ENCODE assay signal across 1 cellular context in the genomic region with DNA sequence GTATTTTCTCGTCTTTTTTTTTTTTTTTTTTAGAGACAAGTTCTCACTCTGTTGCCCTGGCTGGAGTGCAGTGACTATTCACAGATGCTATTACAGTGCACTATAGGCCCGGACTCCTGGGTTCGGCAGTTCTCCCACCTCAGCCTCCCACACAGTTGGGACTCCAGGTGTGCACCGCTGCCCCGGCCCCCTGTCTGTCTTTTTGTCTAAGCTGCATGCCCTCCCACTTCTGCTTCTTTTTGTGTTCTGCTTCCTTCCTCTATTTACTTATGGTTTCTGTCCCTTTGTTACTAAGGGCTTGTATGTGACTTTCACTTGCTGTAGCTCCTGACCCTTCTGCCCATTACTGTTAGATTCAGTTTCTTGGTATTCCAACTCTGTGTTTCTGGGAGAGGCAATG.
TF ChIP-seq lines count a peak whose summit lies in the region.

No MANE protein-coding gene starts in this region.

TF ChIP-seq in GM23338, 12 proteins besides CTCF, POLR2A, EP300 and RAD21 (continued from another document):
- no peak for TF ChIP-seq ZNF462 (CRISPR knock-in tag; IDR thresholded peaks at IDR 0.05)
- TF ChIP-seq CREB1 (CRISPR knock-in tag; IDR thresholded peaks at IDR 0.05; ENCODE audit: low read depth), result no peak
- TF ChIP-seq ETS1 (IDR thresholded peaks at IDR 0.05), result no peak
- TF ChIP-seq POLR2AphosphoS5 (IDR thresholded peaks at IDR 0.05; ENCODE audit: low read depth), result no peak
- no peak for TF ChIP-seq ZNF114 (CRISPR knock-in tag; IDR thresholded peaks at IDR 0.05)
